20 cellular contexts compared by ENCODE assay signal in the genomic region with DNA sequence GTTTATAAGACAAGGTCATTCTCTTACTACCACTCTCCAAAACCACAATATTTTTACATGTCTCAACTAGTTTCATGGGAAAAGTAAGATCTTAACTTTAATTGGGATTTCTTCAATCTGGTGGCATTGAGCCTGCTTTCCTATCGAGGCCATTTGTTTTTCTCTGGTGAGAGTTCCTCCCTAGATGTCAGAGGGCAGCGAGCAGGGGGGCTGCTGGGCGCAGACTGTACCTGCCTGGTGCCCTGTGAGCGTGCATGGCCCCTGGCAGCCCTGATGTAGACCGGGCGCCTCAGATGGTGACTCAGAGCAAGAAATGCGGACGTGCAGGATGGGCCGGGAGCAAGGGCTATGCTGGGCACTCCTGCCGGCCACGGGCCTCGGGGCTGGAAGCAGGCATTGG. TPM values are rescaled to one million over a fixed set of nuclear protein-coding genes. Genes with fewer than 3 reads are reported as not detected.
DNase-seq lines count a peak whose midpoint lies in the region; ATAC-seq and TF ChIP-seq lines count a peak whose summit lies in the region.
"Had no signal": no experiment of that assay in that cellular context is flagged by ENCODE, and none has a peak within 500 bp of the region (broad histone marks: within the 10 kb centered on the region; RNA-seq: fewer than 3 reads in every experiment).

No MANE protein-coding gene starts in this region.

- CTCF ChIA-PET in MCF 10A (lab: Yijun Ruan, JAX) = no interaction called here

- H3K27ac Mint-ChIP-seq in MCF 10A (ENCODE audit: low read depth, unreplicated experiment) (peak overlapping the region; percentile 78), nephron progenitor cell (peak overlapping the region; percentile 13)

- H3K36me3 ChIP-seq in breast epithelium (peaks cover 4% of the 10 kb centered on the region), lower lobe of right lung (peaks cover 57% of the 10 kb centered on the region)

- H3K9me3 Mint-ChIP-seq in MCF 10A (ENCODE audit: unreplicated experiment) (no peaks in the 10 kb centered on the region), nephron progenitor cell (peaks cover 7% of the 10 kb centered on the region)

- POLR2A ChIA-PET in MCF 10A (lab: Yijun Ruan, JAX) = interaction anchor here (1.4 kb wide), 1 partner anchor 27 kb away, joined by 5 read pairs; no protein-coding TSS in a partner anchor

- H3K27ac ChIP-seq in breast epithelium = no peak overlapping the region
- no peak overlapping the region for H3K27ac ChIP-seq in lower lobe of right lung

- H3K27me3 Mint-ChIP-seq in MCF 10A (ENCODE audit: insufficient read depth, unreplicated experiment) = no peaks in the 10 kb centered on the region
- peaks cover under 1% of the 10 kb centered on the region for H3K27me3 Mint-ChIP-seq in nephron progenitor cell (ENCODE audit: low read depth, poor library complexity)

- H3K4me3 ChIP-seq in breast epithelium (no peak overlapping the region), epithelial cell of esophagus (ENCODE audit: low read length) (no peak overlapping the region), lower lobe of right lung (no peak overlapping the region)

- no TSS peak for BruUV-seq in MCF 10A (replicated peaks; lab: Mats Ljungman, UMichigan)

- DNase-seq in MCF 10A (ENCODE audit: unreplicated experiment) = peak; percentile 75
- no peak for DNase-seq in breast epithelium (ENCODE audit: low spot score in 2 of 2)
- DNase-seq in epithelial cell of esophagus (ENCODE audit: low read depth) = peak; percentile 81
- no peak for DNase-seq in nephron progenitor cell
- DNase-seq in midbrain (lab: John Stamatoyannopoulos, UW) = no peak
- no peak for DNase-seq in lower lobe of right lung
- no peak for DNase-seq in inferior parietal cortex (ENCODE audit: extremely low spot score)
- DNase-seq: 8988T, DMS79, GOT3, KG1, MV-4-11, NCI-H187 treated with DMSO at 0.1 percent for 48 hours, NCI-H2227 treated with DMSO at 0.1 percent for 48 hours, NCI-H510A treated with DMSO at 0.1 percent for 48 hours, NCI-H82, OCI-M1, SHP77 treated with DMSO at 0.1 percent for 48 hours had no signal

- no peaks in the 10 kb centered on the region for H3K9me3 ChIP-seq in breast epithelium
- H3K9me3 ChIP-seq in lower lobe of right lung = no peaks in the 10 kb centered on the region

- no peaks in the 10 kb centered on the region for H3K4me1 ChIP-seq in breast epithelium
- H3K4me1 ChIP-seq in lower lobe of right lung = no peaks in the 10 kb centered on the region

- H3K4me1 Mint-ChIP-seq in MCF 10A (ENCODE audit: insufficient read depth, unreplicated experiment) = peaks cover 6% of the 10 kb centered on the region
- H3K4me1 Mint-ChIP-seq in nephron progenitor cell = no peaks in the 10 kb centered on the region
- H3K4me1 Mint-ChIP-seq: CD14-positive monocyte had no signal

- TF ChIP-seq CTCF in MCF 10A (IDR thresholded peaks at IDR 0.05; ENCODE audit: unreplicated experiment) (no peak), breast epithelium (IDR thresholded peaks at IDR 0.05) (no peak), epithelial cell of esophagus (IDR thresholded peaks at IDR 0.05; ENCODE audit: insufficient read depth, low read depth, low read length, missing control alignments) (no peak), nephron progenitor cell (IDR thresholded peaks at IDR 0.05) (no peak), lower lobe of right lung (IDR thresholded peaks at IDR 0.05) (no peak)

- H3K4me3 Mint-ChIP-seq in MCF 10A (ENCODE audit: unreplicated experiment) (no peak overlapping the region), nephron progenitor cell (no peak overlapping the region)
- H3K4me3 Mint-ChIP-seq: CD14-positive monocyte had no signal

- no peaks in the 10 kb centered on the region for H3K27me3 ChIP-seq in breast epithelium
- no peaks in the 10 kb centered on the region for H3K27me3 ChIP-seq in lower lobe of right lung (ENCODE audit: low read depth)

- peaks cover 47% of the 10 kb centered on the region for H3K36me3 Mint-ChIP-seq in MCF 10A (ENCODE audit: insufficient read depth, unreplicated experiment)
- peaks cover 40% of the 10 kb centered on the region for H3K36me3 Mint-ChIP-seq in nephron progenitor cell (ENCODE audit: low read depth)

- ATAC-seq in lower lobe of right lung (no peak), GM18511 (IDR thresholded peaks at IDR 0.05; ENCODE audit: unreplicated experiment) (no peak)

- no peak for TF ChIP-seq POLR2A in breast epithelium (IDR thresholded peaks at IDR 0.05)

- intact Hi-C loops in MCF 10A (cut with micrococcal nuclease) (no loop called here), breast epithelium (cut with DNase I; ENCODE audit: low total_unique reads) (no loop called here), lower lobe of right lung (cut with DNase I) (no loop called here)

RNA-seq across cellular contexts. Expression of a gene that starts 27.2 kb away (rescaled TPM):
- 42.8 and 51.7 TPM in 2 replicates for total RNA-seq in MCF 10A (2022)
- 10 to 100 TPM; 20.6 to 31.0 (median 27.7) TPM for total RNA-seq in breast epithelium
- total RNA-seq in lower lobe of right lung = 25.4 TPM

RNA-seq across cellular contexts. Expression of a gene that starts 27.3 kb away (rescaled TPM):
- total RNA-seq in MCF 10A (2022) = 0.79 and 1.3 TPM in 2 replicates
- 1 to 10 TPM; 1.9 to 2.6 (median 2.3) TPM for total RNA-seq in breast epithelium
- total RNA-seq in lower lobe of right lung = 1.6 TPM

RNA-seq across cellular contexts. Expression of a gene that starts 54.3 kb away (rescaled TPM):
- total RNA-seq in MCF 10A (2022) (27.2 and 34.9 TPM in 2 replicates), breast epithelium (10 to 100 TPM; 50.1 to 79.2 (median 61.6) TPM), lower lobe of right lung (45.7 TPM)

Comparison
In these comparisons a context has a peak if more than half of its experiments do, and no peak if none do; other contexts are left out.
1. DNase-seq: peak in MCF 10A (single experiment) and epithelial cell of esophagus (single experiment); none in breast epithelium (0 of 2), nephron progenitor cell (single experiment), midbrain (single experiment), lower lobe of right lung (single experiment) and inferior parietal cortex (single experiment).